27 cellular contexts compared by ENCODE assay signal in the genomic region with DNA sequence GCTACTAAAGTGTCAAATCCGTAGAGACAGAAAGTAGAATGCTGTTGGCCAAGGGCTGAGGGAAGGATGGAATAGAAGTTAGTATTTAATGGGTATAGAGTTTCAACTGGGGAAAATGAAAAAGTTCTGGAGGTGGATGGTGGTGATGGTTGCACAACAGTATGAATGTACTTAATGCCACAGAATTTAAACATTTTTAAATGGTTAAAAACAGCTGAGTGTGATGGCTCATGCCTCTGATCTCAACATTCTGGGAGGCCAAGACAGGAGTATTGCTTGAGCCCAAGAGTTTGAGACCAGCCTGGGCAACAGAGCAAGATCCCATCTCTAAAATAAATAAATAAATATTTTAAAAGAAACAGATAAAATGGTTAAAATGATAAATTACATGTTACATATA. TPM values are rescaled to one million over a fixed set of nuclear protein-coding genes. Genes with fewer than 3 reads are reported as not detected.
A peak's percentile ranks its signal among the peaks of the same experiment; 100 is the strongest.
DNase-seq lines count a peak whose midpoint lies in the region; ATAC-seq and FAIRE-seq lines count a peak whose summit lies in the region.
"Had no signal": no experiment of that assay in that cellular context is flagged by ENCODE, and none has a peak within 500 bp of the region (broad histone marks: within the 10 kb centered on the region; RNA-seq: fewer than 3 reads in every experiment).

No MANE protein-coding gene starts in this region.

- peak; percentile 26 for FAIRE-seq in GM18507 (lab: Jason Lieb, UNC)
- FAIRE-seq: A204.1, GM12891, GM19239 had no signal

- ATAC-seq in GM19324 (IDR thresholded peaks at IDR 0.05; ENCODE audit: low FRiP score, unreplicated experiment), result no peak

- DNase-seq in GM18507 (ENCODE audit: extremely low spot score, insufficient read length, low read depth), result no peak
- DNase-seq in LHCN-M2 (ENCODE audit: low read depth), result peak; percentile 44
- DNase-seq in fibroblast of gingiva (ENCODE audit: low read depth), result peak; percentile 75
- DNase-seq in iris pigment epithelial cell (ENCODE audit: low read depth), result peak; percentile 82
- DNase-seq in SIG-M5 treated with dmso at 0.1 percent for 504 hours (lab: John Stamatoyannopoulos, UW; ENCODE audit: unreplicated experiment), result no peak
- DNase-seq in NK-92 (lab: John Stamatoyannopoulos, UW; ENCODE audit: unreplicated experiment), result no peak
- DNase-seq in NCI-H69 (lab: John Stamatoyannopoulos, UW), result no peak
- DNase-seq: C1 segment of cervical spinal cord; CD4-positive, alpha-beta memory T cell; COR-L47; DMS79; EL; GF-D8; H7; HFFc6; NCI-H1105; NCI-H1436 treated with DMSO at 0.1 percent for 48 hours; NCI-H187 treated with DMSO at 0.1 percent for 48 hours; NCI-H2107; NCI-H524; RPMI8226; SHP77; T-helper 1 cell had no signal

RNA-seq across cellular contexts. Expression of a gene that starts 44.5 kb away (rescaled TPM):
- 13.4 and 19.2 TPM in 2 replicates for total RNA-seq in LHCN-M2 (2014; rRNA removed)
- 8.0 TPM for polyA plus RNA-seq in LHCN-M2 (2012)

Comparison
In these comparisons a context has a peak if more than half of its experiments do, and no peak if none do; other contexts are left out.
1. DNase-seq: peak in LHCN-M2 (single experiment), fibroblast of gingiva (single experiment) and iris pigment epithelial cell (single experiment); none in GM18507 (single experiment), SIG-M5 treated with dmso at 0.1 percent for 504 hours (single experiment), NK-92 (single experiment) and NCI-H69 (single experiment).